ENCODE assay signal across 3 cellular contexts in the genomic region with DNA sequence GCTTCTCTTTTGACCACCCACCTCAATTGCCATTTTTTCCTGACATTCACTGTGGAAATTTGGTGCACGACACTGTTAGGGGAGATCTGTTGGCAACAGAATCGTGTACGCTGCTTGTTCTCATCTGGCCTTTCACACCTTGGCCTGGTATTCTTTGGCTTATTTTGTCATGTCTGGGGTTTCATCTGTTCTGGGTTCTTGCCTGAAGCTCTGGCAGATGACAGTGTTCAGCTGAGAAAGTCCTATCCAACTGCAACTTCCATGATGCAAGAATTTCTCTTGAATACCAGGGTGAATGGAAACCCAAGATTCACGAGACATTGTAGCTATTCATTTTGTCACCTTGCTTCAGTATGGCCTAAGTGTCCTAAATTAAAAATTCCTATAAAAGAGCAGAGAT.
"Had no signal": no experiment of that assay in that cellular context is flagged by ENCODE, and none has a peak within 500 bp of the region (broad histone marks: within the 10 kb centered on the region; RNA-seq: fewer than 3 reads in every experiment).

No MANE protein-coding gene starts in this region.

- DNase-seq: GDM1, GF-D8 had no signal

- ATAC-seq: GM12878 had no signal

- H3K4me3 ChIP-seq: GM12878 had no signal
